In genomic region chr6:93358435-93358834, GRCh38 we compare ENCODE assay signal across 19 cellular contexts.
DNase-seq lines count a peak whose midpoint lies in the region; ATAC-seq, FAIRE-seq and TF ChIP-seq lines count a peak whose summit lies in the region.
"Had no signal": no experiment of that assay in that cellular context is flagged by ENCODE, and none has a peak within 500 bp of the region (broad histone marks: within the 10 kb centered on the region; RNA-seq: fewer than 3 reads in every experiment).

No MANE protein-coding gene starts in this region.

- intact Hi-C loops in K562 (cut with micrococcal nuclease) (no loop called here), transverse colon (cut with DNase I; ENCODE audit: low total_unique reads) (no loop called here)

- H3K36me3 ChIP-seq in K562 (ENCODE audit: control insufficient read depth, insufficient read depth, low read length) (no peaks in the 10 kb centered on the region), transverse colon (no peaks in the 10 kb centered on the region)
- H3K36me3 ChIP-seq: BLaER1 had no signal

- in situ Hi-C loops in K562 (cut with MboI), result no loop called here
- in situ Hi-C loops in transverse colon (cut with MboI; ENCODE audit: low pct_ligation_motif_present in 1 of 4, low pct_unique_long_range_greater_than_20kb in 1 of 4, low sequenced_read_pairs in 3 of 4), result no loop called here

- H3K79me2 ChIP-seq in K562 (ENCODE audit: control insufficient read depth, insufficient read depth, low read length), result no peaks in the 10 kb centered on the region

- DNase-seq in DMS53 (lab: John Stamatoyannopoulos, UW), result peak; percentile 4
- DNase-seq in DMS53 treated with DMSO at 0.1 percent for 48 hours (lab: John Stamatoyannopoulos, UW; ENCODE audit: unreplicated experiment), result no peak
- DNase-seq in NCI-H1105 (lab: John Stamatoyannopoulos, UW), result peak; percentile 24
- no peak for DNase-seq in K562 (ENCODE audit: extremely low read depth in 1 of 4, low spot score in 3 of 4)
- no peak for DNase-seq in coronary artery (ENCODE audit: low spot score)
- no peak for DNase-seq in transverse colon
- DNase-seq in NCI-H2196 treated with DMSO at 0.1 percent for 48 hours (lab: John Stamatoyannopoulos, UW; ENCODE audit: unreplicated experiment), result no peak
- DNase-seq: AML-193; CD8-positive, alpha-beta memory T cell; DMS79; GM23248; IMR-90 had no signal

- TF ChIP-seq RAD21 in K562 (CRISPR knock-in tag; conservative IDR thresholded peaks at IDR 0.05 in 1 of 2, IDR thresholded peaks at IDR 0.05 in 1 of 2), result no peak

- H3K27me3 ChIP-seq in K562 (ENCODE audit: control insufficient read depth in 2 of 2, insufficient read depth in 2 of 2, low read length in 2 of 2), result no peaks in the 10 kb centered on the region
- H3K27me3 ChIP-seq in transverse colon, result no peaks in the 10 kb centered on the region
- H3K27me3 ChIP-seq: BLaER1 had no signal

- ATAC-seq in K562, result no peak
- ATAC-seq: GM12878, HCT116 had no signal

- POLR2A ChIA-PET in K562 (lab: Yijun Ruan, JAX), result no interaction called here

- WGBS in K562 (ENCODE audit: insufficient coverage, low coverage, missing lambda C conversion rate), result 0% methylated on average over 2 of the region's 2 CpGs
- WGBS in transverse colon (ENCODE audit: low coverage in 1 of 2), 2 donors, result 79 to 85% methylated on average over 2 of the region's 2 CpGs

- H3K27ac ChIP-seq in K562 (ENCODE audit: extremely low read depth, low read depth, low read length) (no peak overlapping the region), coronary artery (no peak overlapping the region), transverse colon (no peak overlapping the region)
- H3K27ac ChIP-seq: 22Rv1, BLaER1, GM23248 had no signal

- CTCF ChIA-PET in K562 (lab: Yijun Ruan, JAX; ENCODE audit: low intra/inter-chr PET ratio), result no interaction called here

- no peak for TF ChIP-seq EP300 in K562 (IDR thresholded peaks at IDR 0.05; ENCODE audit: low read length)
- TF ChIP-seq EP300 in transverse colon (IDR thresholded peaks at IDR 0.05; ENCODE audit: low read depth), result no peak

- H3K4me1 ChIP-seq in K562 (replicated peaks in 1 of 2; ENCODE audit: control insufficient read depth in 2 of 2, insufficient read depth in 2 of 2, low read length in 2 of 2), result no peaks in the 10 kb centered on the region
- H3K4me1 ChIP-seq in transverse colon, result no peaks in the 10 kb centered on the region
- H3K4me1 ChIP-seq: BLaER1 had no signal

- 0 out of 2 replicates have a peak, but pooled peaks cover 2% of the 10 kb centered on the region for H3K9me3 ChIP-seq in K562 (replicated peaks; ENCODE audit: control insufficient read depth, insufficient read depth, low read depth, low read length)
- H3K9me3 ChIP-seq in transverse colon, result no peaks in the 10 kb centered on the region
- H3K9me3 ChIP-seq: BLaER1 had no signal

- no peaks in the 10 kb centered on the region for H3K9me1 ChIP-seq in K562 (ENCODE audit: control insufficient read depth, insufficient read depth, low read length)

- no peaks in the 10 kb centered on the region for H4K20me1 ChIP-seq in K562 (replicated peaks; ENCODE audit: control insufficient read depth, insufficient read depth, low read length)
- H4K20me1 ChIP-seq: BLaER1 had no signal

- no TSS peak for BruUV-seq in K562 (replicated peaks; lab: Mats Ljungman, UMichigan)

- FAIRE-seq in A204.1 (lab: Jason Lieb, UNC) (peak; percentile 68), K562 (lab: Jason Lieb, UNC) (no peak)
- FAIRE-seq: GM12878, GM18507, H54 had no signal

- H2AFZ ChIP-seq in K562 (ENCODE audit: low read depth, low read length), result no peak overlapping the region
- H2AFZ ChIP-seq: GM23248 had no signal

- no peak for TF ChIP-seq POLR2A in K562 (conservative IDR thresholded peaks at IDR 0.05)
- TF ChIP-seq POLR2A in transverse colon (IDR thresholded peaks at IDR 0.05), result no peak

- no peak for TF ChIP-seq CTCF in K562 (IDR thresholded peaks at IDR 0.05 in 2 of 3, conservative IDR thresholded peaks at IDR 0.05 in 1 of 3; ENCODE audit: insufficient read depth in 2 of 3, low read depth in 1 of 3, low read length in 3 of 3)
- TF ChIP-seq CTCF in coronary artery (IDR thresholded peaks at IDR 0.05), result no peak
- TF ChIP-seq CTCF in transverse colon (IDR thresholded peaks at IDR 0.05), result no peak

- no peak overlapping the region for H3K4me2 ChIP-seq in K562 (ENCODE audit: insufficient read depth, low read length)
- H3K4me2 ChIP-seq: BLaER1 had no signal

- H3K4me3 ChIP-seq in K562 (no peak overlapping the region), coronary artery (no peak overlapping the region), transverse colon (no peak overlapping the region)
- H3K4me3 ChIP-seq: BLaER1, GM12878, GM23248 had no signal

- H3K9ac ChIP-seq in K562 (ENCODE audit: insufficient read depth in 1 of 2, low read depth in 2 of 2, low read length in 2 of 2), result no peak overlapping the region
- H3K9ac ChIP-seq: BLaER1, GM23248 had no signal

TF ChIP-seq in K562, 482 proteins besides CTCF, POLR2A, EP300 and RAD21:
- no peak for TF ChIP-seq GATA2 (CRISPR knock-in tag; IDR thresholded peaks at IDR 0.05)
- no peak for TF ChIP-seq ZNF395 (CRISPR knock-in tag; IDR thresholded peaks at IDR 0.05)
- TF ChIP-seq ZNF324 (CRISPR knock-in tag; IDR thresholded peaks at IDR 0.05), result no peak
- TF ChIP-seq TRIM25 (IDR thresholded peaks at IDR 0.05; ENCODE audit: borderline replicate concordance), result no peak
- no peak for TF ChIP-seq CHD1 (IDR thresholded peaks at IDR 0.05; ENCODE audit: low read length)
- TF ChIP-seq NFIC (IDR thresholded peaks at IDR 0.05), result peak; percentile 79
- TF ChIP-seq NFIX (CRISPR knock-in tag; IDR thresholded peaks at IDR 0.05; ENCODE audit: low read depth), result peak; percentile 53; the same call in 1 of the 2 replicates
- TF ChIP-seq ZNF263 (CRISPR knock-in tag; IDR thresholded peaks at IDR 0.05; ENCODE audit: borderline replicate concordance), result no peak
- TF ChIP-seq FOXA3 (CRISPR knock-in tag; conservative IDR thresholded peaks at IDR 0.05 in 1 of 2, IDR thresholded peaks at IDR 0.05 in 1 of 2), result no peak
- TF ChIP-seq TEAD2 (tag; IDR thresholded peaks at IDR 0.05), result no peak

Comparison
In these comparisons a context has a peak if more than half of its experiments do, and no peak if none do; other contexts are left out.
1. DNase-seq: peak in DMS53 (single experiment) and NCI-H1105 (single experiment); none in DMS53 treated with DMSO at 0.1 percent for 48 hours (single experiment), K562 (0 of 4), coronary artery (single experiment), transverse colon (single experiment) and NCI-H2196 treated with DMSO at 0.1 percent for 48 hours (single experiment).